In the genomic region with DNA sequence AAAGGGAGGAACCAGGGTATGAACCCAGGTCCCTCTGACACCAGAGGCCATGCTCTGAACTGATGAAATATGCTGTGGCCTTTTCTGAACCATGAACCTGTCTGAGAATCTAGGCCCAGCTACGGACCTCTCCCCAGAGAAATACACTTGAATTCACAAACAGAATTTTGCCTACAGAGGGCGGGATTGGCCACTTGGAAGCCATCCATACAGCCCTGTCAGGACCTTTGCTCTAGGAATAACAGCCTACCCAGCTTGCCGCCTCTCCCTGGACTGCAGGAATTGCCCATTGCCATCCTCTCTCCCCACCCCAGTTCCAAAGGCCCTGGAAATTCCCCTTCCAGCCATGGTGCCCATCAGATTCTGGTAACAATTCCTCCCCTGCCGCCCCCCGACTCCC, we compare ENCODE assay signal across 1 cellular context.
TF ChIP-seq lines count a peak whose summit lies in the region.

No MANE protein-coding gene starts in this region.

TF ChIP-seq in SK-N-SH, 30 proteins besides CTCF, POLR2A, EP300 and RAD21 (continued from another document):
- TF ChIP-seq, protein P1, sequence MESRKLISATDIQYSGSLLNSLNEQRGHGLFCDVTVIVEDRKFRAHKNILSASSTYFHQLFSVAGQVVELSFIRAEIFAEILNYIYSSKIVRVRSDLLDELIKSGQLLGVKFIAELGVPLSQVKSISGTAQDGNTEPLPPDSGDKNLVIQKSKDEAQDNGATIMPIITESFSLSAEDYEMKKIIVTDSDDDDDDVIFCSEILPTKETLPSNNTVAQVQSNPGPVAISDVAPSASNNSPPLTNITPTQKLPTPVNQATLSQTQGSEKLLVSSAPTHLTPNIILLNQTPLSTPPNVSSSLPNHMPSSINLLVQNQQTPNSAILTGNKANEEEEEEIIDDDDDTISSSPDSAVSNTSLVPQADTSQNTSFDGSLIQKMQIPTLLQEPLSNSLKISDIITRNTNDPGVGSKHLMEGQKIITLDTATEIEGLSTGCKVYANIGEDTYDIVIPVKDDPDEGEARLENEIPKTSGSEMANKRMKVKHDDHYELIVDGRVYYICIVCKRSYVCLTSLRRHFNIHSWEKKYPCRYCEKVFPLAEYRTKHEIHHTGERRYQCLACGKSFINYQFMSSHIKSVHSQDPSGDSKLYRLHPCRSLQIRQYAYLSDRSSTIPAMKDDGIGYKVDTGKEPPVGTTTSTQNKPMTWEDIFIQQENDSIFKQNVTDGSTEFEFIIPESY (IDR thresholded peaks at IDR 0.05; ENCODE audit: borderline replicate concordance, low read depth), result no peak
- TF ChIP-seq MEF2A (IDR thresholded peaks at IDR 0.05; ENCODE audit: borderline replicate concordance, low read depth), result no peak
- TF ChIP-seq GABPA (IDR thresholded peaks at IDR 0.05; ENCODE audit: low read depth), result no peak
- TF ChIP-seq NRF1 (IDR thresholded peaks at IDR 0.05; ENCODE audit: low read depth, low read length), result no peak
- no peak for TF ChIP-seq YY1 (IDR thresholded peaks at IDR 0.05; ENCODE audit: low read depth)
- TF ChIP-seq GATA2 (CRISPR knock-in tag; IDR thresholded peaks at IDR 0.05), result no peak
- TF ChIP-seq SMC3 (IDR thresholded peaks at IDR 0.05; ENCODE audit: low read depth, low read length), result no peak
- TF ChIP-seq RCOR1 (IDR thresholded peaks at IDR 0.05; ENCODE audit: low read length), result no peak
- TF ChIP-seq TCF12 (IDR thresholded peaks at IDR 0.05), result no peak
- no peak for TF ChIP-seq TEAD4 (IDR thresholded peaks at IDR 0.05; ENCODE audit: borderline replicate concordance, insufficient read depth)
- no peak for TF ChIP-seq EZH2phosphoT487 (IDR thresholded peaks at IDR 0.05; ENCODE audit: borderline replicate concordance, low read depth)
- TF ChIP-seq ELF1 (IDR thresholded peaks at IDR 0.05), result no peak
- no peak for TF ChIP-seq MAX (IDR thresholded peaks at IDR 0.05; ENCODE audit: low read depth)
- no peak for TF ChIP-seq RXRA (IDR thresholded peaks at IDR 0.05; ENCODE audit: borderline replicate concordance, low read depth)
- TF ChIP-seq FOXJ3 (CRISPR knock-in tag; IDR thresholded peaks at IDR 0.05), result no peak
